1 cellular context compared by ENCODE assay signal in the genomic region with DNA sequence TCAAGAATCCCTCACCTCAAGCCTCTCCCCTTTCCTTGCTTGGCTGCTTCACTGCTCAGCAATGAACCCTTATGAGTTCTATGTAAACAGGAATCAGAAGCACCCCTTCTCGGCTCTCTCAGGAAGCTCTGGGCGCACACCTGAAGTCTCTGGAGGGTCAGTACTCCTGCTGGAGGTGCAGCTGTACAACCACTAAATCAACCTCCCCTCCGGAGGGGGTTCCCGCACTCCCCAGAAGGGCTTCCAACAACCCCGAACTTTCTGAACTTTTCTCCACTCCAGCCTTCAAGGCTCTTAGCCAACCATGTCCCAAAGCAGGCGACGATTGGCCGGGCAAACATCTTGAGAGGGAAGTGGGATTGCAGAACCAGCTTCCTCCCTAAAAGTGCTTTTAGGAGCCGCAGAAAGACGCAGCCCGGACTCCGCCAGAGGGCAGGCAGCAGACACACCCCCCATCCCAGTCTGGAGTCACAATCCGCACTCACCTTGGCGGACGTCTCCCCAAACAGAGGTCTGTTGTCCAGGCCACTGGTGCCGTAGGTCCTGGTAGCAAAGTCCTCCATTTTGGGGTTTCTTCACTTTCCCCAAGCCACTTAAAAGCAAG.
TF ChIP-seq lines count a peak whose summit lies in the region.

No MANE protein-coding gene starts in this region.

TF ChIP-seq in IMR-90, 13 proteins besides CTCF, POLR2A, EP300 and RAD21:
- no peak for TF ChIP-seq RFX5 (IDR thresholded peaks at IDR 0.05; ENCODE audit: low read depth, low read length)
- TF ChIP-seq CEBPB (IDR thresholded peaks at IDR 0.05; ENCODE audit: low read depth, low read length) = peak; percentile 8; the same call in 1 of the 2 replicates
